ENCODE assay signal across 8 cellular contexts in the genomic region with DNA sequence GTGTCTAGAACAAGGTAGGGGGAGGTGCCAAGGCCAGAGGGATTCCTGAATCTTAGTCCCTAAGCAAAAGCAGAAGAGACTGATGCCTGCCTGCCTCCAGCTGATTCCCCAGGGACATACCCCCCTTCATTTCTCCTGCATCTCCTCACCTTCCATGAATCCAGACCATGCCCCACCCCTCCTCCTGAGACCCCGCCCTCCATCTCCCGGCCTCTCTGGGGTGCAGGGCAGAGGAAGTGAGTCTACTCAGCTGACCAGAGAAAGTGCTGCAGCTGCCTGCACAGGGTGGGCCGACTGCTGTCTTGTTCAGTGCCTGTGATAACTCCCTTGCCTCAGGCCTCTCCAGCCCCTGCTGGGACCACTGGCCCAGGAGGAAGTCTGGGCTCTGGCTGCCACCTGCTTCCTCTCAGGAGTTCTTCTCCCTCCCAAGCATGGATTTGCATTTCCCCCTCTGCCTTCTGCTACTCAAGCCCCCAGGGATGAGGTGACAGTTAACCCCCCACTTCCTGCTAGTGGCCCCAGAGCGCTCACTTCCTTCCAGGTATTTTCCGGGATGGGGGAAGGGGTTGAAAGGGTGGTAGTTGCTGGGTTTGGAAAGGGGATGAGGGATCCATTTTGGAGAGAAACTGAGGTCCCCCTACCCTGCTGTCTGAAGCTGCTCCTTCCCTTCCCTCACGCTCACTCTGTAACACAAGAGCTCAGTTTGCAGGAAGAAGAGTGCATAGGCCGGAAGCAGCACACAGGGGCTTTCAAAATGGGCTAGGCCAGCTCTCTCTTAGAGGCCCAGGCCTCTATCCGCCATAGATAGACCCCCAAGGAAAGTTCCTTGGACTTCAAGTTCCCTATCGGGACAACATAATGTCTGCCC. TPM values are rescaled to one million over a fixed set of nuclear protein-coding genes. Genes with fewer than 3 reads are reported as not detected.
DNase-seq lines count a peak whose midpoint lies in the region; TF ChIP-seq lines count a peak whose summit lies in the region.

No MANE protein-coding gene starts in this region.

- peaks cover 4% of the 10 kb centered on the region; the same call in 1 of the 2 replicates for H3F3A ChIP-seq in OCI-LY1 (ENCODE audit: insufficient read depth, low read length)

- no peaks in the 10 kb centered on the region for H3K36me3 ChIP-seq in CD4-positive, alpha-beta memory T cell (ENCODE audit: insufficient read depth, low read length)
- peaks cover under 1 to 8% of the 10 kb centered on the region in 2 experiments; a peak in 2 of 3 replicates for H3K36me3 ChIP-seq in HEK293 (ENCODE audit: control insufficient read depth in 2 of 2, insufficient read depth in 1 of 2, low read length in 2 of 2)
- H3K36me3 ChIP-seq in OCI-LY1 (ENCODE audit: insufficient read depth, low read length) = peaks cover 33% of the 10 kb centered on the region

- H2AFZ ChIP-seq in OCI-LY1 (ENCODE audit: low read length) = no peak overlapping the region

- no peak for TF ChIP-seq CTCF in HEK293 (tag by site-specific recombination; IDR thresholded peaks at IDR 0.05)
- TF ChIP-seq CTCF in OCI-LY1 (IDR thresholded peaks at IDR 0.05; ENCODE audit: low read length) = no peak

- peaks cover 93% of the 10 kb centered on the region for H3K4me1 ChIP-seq in CD4-positive, alpha-beta memory T cell (ENCODE audit: insufficient read depth, low read length)
- no peaks in the 10 kb centered on the region; the same call in 1 of the 2 replicates for H3K4me1 ChIP-seq in HEK293 (ENCODE audit: control insufficient read depth, insufficient read depth, low read length)
- H3K4me1 ChIP-seq in OCI-LY1 (ENCODE audit: insufficient read depth, low read length, severe bottlenecking) = peaks cover 98% of the 10 kb centered on the region

- no peaks in the 10 kb centered on the region for H3K9me3 ChIP-seq in CD4-positive, alpha-beta memory T cell (ENCODE audit: control insufficient read depth in 1 of 2, low read length in 2 of 2)
- H3K9me3 ChIP-seq in HEK293 (ENCODE audit: control insufficient read depth, insufficient read depth, low read depth, low read length) (no peaks in the 10 kb centered on the region), OCI-LY1 (ENCODE audit: low read length) (no peaks in the 10 kb centered on the region)

- H3K36me3 Mint-ChIP-seq in CD4-positive, alpha-beta memory T cell = peaks cover 4 to 30% of the 10 kb centered on the region in 2 donors
- H3K36me3 Mint-ChIP-seq in activated naive CD8-positive, alpha-beta T cell treated with anti-CD3 and anti-CD28 coated beads for 36 hours = peaks cover 75% of the 10 kb centered on the region

- no peaks in the 10 kb centered on the region for H4K20me1 ChIP-seq in OCI-LY1 (ENCODE audit: insufficient read depth, low read length)

- CTCF ChIA-PET in CD4-positive, alpha-beta memory T cell (lab: Charles Lee; ENCODE audit: partially characterized antibody) = interaction anchor here (1.2 to 13.8 kb wide), 5 partner anchors 8 to 78 kb away, joined by 3 to 510 read pairs (median 31); a partner anchor contains a TSS
- CTCF ChIA-PET in HEK293 (lab: Yijun Ruan, JAX) = interaction anchor here (0.5 to 2.0 kb wide), 4 partner anchors 22 to 94 kb away, joined by 3 to 8 read pairs (median 4); no protein-coding TSS in a partner anchor

- H3K4me3 ChIP-seq in CD4-positive, alpha-beta memory T cell (ENCODE audit: low read length in 2 of 2) = peak overlapping the region; percentile 82 to 99
- H3K4me3 ChIP-seq in HEK293 (ENCODE audit: low read depth, low read length) (no peak overlapping the region), OCI-LY1 (ENCODE audit: low read depth, low read length, poor library complexity, severe bottlenecking) (peak overlapping the region; percentile 99)

- DNase-seq in CD4-positive, alpha-beta memory T cell = peak in 3 of 5 donors; percentile 31 to 63 (median 42)
- DNase-seq in activated naive CD8-positive, alpha-beta T cell treated with anti-CD3 and anti-CD28 coated beads for 36 hours = peak; percentile 83
- DNase-seq in iPS-NIHi7 (ENCODE audit: extremely low spot score) (peak; percentile 77), G401 (ENCODE audit: low spot score) (no peak), inferior parietal cortex (ENCODE audit: extremely low spot score) (no peak)
- DNase-seq in stimulated activated CD4-positive, alpha-beta T cell treated with anti-CD3 and anti-CD28 coated beads, Interleukin-4, amount 100 ng/mL, for 4 hours = peak; percentile 39 to 58

- no peaks in the 10 kb centered on the region for H3K27me3 ChIP-seq in CD4-positive, alpha-beta memory T cell (ENCODE audit: insufficient read depth, low read length)
- H3K27me3 ChIP-seq in OCI-LY1 (ENCODE audit: insufficient read depth, low read length) = no peaks in the 10 kb centered on the region

- intact Hi-C loops in CD4-positive, alpha-beta memory T cell (cut with micrococcal nuclease) = loop anchor here (1.0 to 10.0 kb wide), 4 partner anchors 10 to 1084 kb away; a partner anchor contains a TSS

- H3K4me2 ChIP-seq in OCI-LY1 (ENCODE audit: low read length) = peak overlapping the region; percentile 97

- H3K4me1 Mint-ChIP-seq in CD4-positive, alpha-beta memory T cell = peaks cover 45 to 100% (median 70%) of the 10 kb centered on the region in 4 donors
- H3K4me1 Mint-ChIP-seq in activated naive CD8-positive, alpha-beta T cell treated with anti-CD3 and anti-CD28 coated beads for 36 hours = peaks cover 57% of the 10 kb centered on the region

- no peaks in the 10 kb centered on the region for H3K27me3 Mint-ChIP-seq in CD4-positive, alpha-beta memory T cell
- H3K27me3 Mint-ChIP-seq in activated naive CD8-positive, alpha-beta T cell treated with anti-CD3 and anti-CD28 coated beads for 36 hours = no peaks in the 10 kb centered on the region

- H3K4me3 Mint-ChIP-seq in CD4-positive, alpha-beta memory T cell = peak overlapping the region; percentile 88 to 99 (median 98)
- H3K4me3 Mint-ChIP-seq in activated naive CD8-positive, alpha-beta T cell treated with anti-CD3 and anti-CD28 coated beads for 36 hours = peak overlapping the region; percentile 100

- POLR2A ChIA-PET in CD4-positive, alpha-beta memory T cell (lab: Charles Lee; ENCODE audit: partially characterized antibody) = interaction anchor here (0.8 to 34.1 kb wide), 5 partner anchors 5 to 489 kb away, joined by 4 to 3924 read pairs (median 13); a partner anchor contains a TSS
- POLR2A ChIA-PET in HEK293 (lab: Yijun Ruan, JAX) = interaction anchor here (2.0 to 2.5 kb wide), 2 partner anchors 13 to 78 kb away, joined by 8 to 14 read pairs; a partner anchor contains a TSS

- no peaks in the 10 kb centered on the region for H3K9me2 ChIP-seq in OCI-LY1 (ENCODE audit: low read depth, low read length)

- H3K27ac ChIP-seq in CD4-positive, alpha-beta memory T cell (ENCODE audit: low read depth, low read length) = peak overlapping the region; percentile 97
- H3K27ac ChIP-seq in HEK293 (ENCODE audit: extremely low read depth, low read depth, low read length) (no peak overlapping the region), OCI-LY1 (ENCODE audit: low read depth, low read length, poor library complexity, severe bottlenecking) (peak overlapping the region; percentile 99)

- H3K9me3 Mint-ChIP-seq in CD4-positive, alpha-beta memory T cell = no peaks in the 10 kb centered on the region
- peaks cover 2% of the 10 kb centered on the region for H3K9me3 Mint-ChIP-seq in activated naive CD8-positive, alpha-beta T cell treated with anti-CD3 and anti-CD28 coated beads for 36 hours

- in situ Hi-C loops in G401 (cut with HindIII; ENCODE audit: low sequenced_read_pairs) = no loop called here

- peak overlapping the region; percentile 95 for H3K9ac ChIP-seq in OCI-LY1 (ENCODE audit: low read length)

- H3K27ac Mint-ChIP-seq in CD4-positive, alpha-beta memory T cell = peak overlapping the region; percentile 94 to 99 (median 97)
- peak overlapping the region; percentile 100 for H3K27ac Mint-ChIP-seq in activated naive CD8-positive, alpha-beta T cell treated with anti-CD3 and anti-CD28 coated beads for 36 hours

- H3K79me2 ChIP-seq in OCI-LY1 (ENCODE audit: insufficient read depth, low read length) = peaks cover 11% of the 10 kb centered on the region

TF ChIP-seq in HEK293, 187 proteins besides CTCF, POLR2A, EP300 and RAD21 (continues in another document):
- 0 out of 2 replicates have a peak, but pooled peaks have one; percentile 16 for TF ChIP-seq ZBTB17 (tag by site-specific recombination; IDR thresholded peaks at IDR 0.05)
- no peak for TF ChIP-seq ZNF48 (tag by site-specific recombination; IDR thresholded peaks at IDR 0.05)
- TF ChIP-seq ZNF223 (tag by site-specific recombination; IDR thresholded peaks at IDR 0.05) = no peak
- TF ChIP-seq, protein P1, sequence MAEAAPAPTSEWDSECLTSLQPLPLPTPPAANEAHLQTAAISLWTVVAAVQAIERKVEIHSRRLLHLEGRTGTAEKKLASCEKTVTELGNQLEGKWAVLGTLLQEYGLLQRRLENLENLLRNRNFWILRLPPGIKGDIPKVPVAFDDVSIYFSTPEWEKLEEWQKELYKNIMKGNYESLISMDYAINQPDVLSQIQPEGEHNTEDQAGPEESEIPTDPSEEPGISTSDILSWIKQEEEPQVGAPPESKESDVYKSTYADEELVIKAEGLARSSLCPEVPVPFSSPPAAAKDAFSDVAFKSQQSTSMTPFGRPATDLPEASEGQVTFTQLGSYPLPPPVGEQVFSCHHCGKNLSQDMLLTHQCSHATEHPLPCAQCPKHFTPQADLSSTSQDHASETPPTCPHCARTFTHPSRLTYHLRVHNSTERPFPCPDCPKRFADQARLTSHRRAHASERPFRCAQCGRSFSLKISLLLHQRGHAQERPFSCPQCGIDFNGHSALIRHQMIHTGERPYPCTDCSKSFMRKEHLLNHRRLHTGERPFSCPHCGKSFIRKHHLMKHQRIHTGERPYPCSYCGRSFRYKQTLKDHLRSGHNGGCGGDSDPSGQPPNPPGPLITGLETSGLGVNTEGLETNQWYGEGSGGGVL (tag by site-specific recombination; IDR thresholded peaks at IDR 0.05) = peak; percentile 62
- TF ChIP-seq KLF1 (tag by site-specific recombination; IDR thresholded peaks at IDR 0.05) = 0 out of 2 replicates have a peak, but pooled peaks have one; percentile 26
- TF ChIP-seq KLF9 (tag by site-specific recombination; IDR thresholded peaks at IDR 0.05; ENCODE audit: low read depth) = no peak
- TF ChIP-seq ZNF302 (tag by site-specific recombination; IDR thresholded peaks at IDR 0.05; ENCODE audit: low read depth) = no peak

RNA-seq across cellular contexts. Expression of a gene that starts 10.5 kb away (rescaled TPM):
- total RNA-seq in CD4-positive, alpha-beta memory T cell = 10 to 100 TPM; 15.8 to 19.1 TPM
- under 1 TPM in 1 of 2 donors, not detected in 1; 0.80 TPM for polyA plus RNA-seq in CD4-positive, alpha-beta memory T cell
- total RNA-seq in activated naive CD8-positive, alpha-beta T cell treated with anti-CD3 and anti-CD28 coated beads for 36 hours = 10 to 100 TPM; 13.7 to 15.4 TPM
- total RNA-seq in G401 (2014; rRNA removed; shearing (Covaris generic)) = not detected in 2 replicates

RNA-seq across cellular contexts. Expression of a gene that starts 12.9 kb away (rescaled TPM):
- total RNA-seq in CD4-positive, alpha-beta memory T cell = 10 to 100 TPM; 61.4 to 75.2 TPM
- 100 to 1,000 TPM in 1 of 2 donors, 10 to 100 TPM in 1; 94.4 to 120 TPM for polyA plus RNA-seq in CD4-positive, alpha-beta memory T cell
- 100 to 1,000 TPM; 136 to 139 TPM for total RNA-seq in activated naive CD8-positive, alpha-beta T cell treated with anti-CD3 and anti-CD28 coated beads for 36 hours
- total RNA-seq in G401 (2014; rRNA removed; shearing (Covaris generic)) = 58.7 and 73.6 TPM in 2 replicates

RNA-seq across cellular contexts. Expression of a gene that starts 58.4 kb away (rescaled TPM):
- total RNA-seq in CD4-positive, alpha-beta memory T cell = not detected
- polyA plus RNA-seq in CD4-positive, alpha-beta memory T cell = not detected
- not detected for total RNA-seq in activated naive CD8-positive, alpha-beta T cell treated with anti-CD3 and anti-CD28 coated beads for 36 hours
- total RNA-seq in G401 (2014; rRNA removed; shearing (Covaris generic)) = not detected in 2 replicates

Comparison
In these comparisons a context has a peak if more than half of its experiments do, and no peak if none do; other contexts are left out.
1. DNase-seq: peak in CD4-positive, alpha-beta memory T cell (3 of 5), activated naive CD8-positive, alpha-beta T cell treated with anti-CD3 and anti-CD28 coated beads for 36 hours (single experiment), iPS-NIHi7 (single experiment) and stimulated activated CD4-positive, alpha-beta T cell treated with anti-CD3 and anti-CD28 coated beads, Interleukin-4, amount 100 ng/mL, for 4 hours (2 of 2); none in G401 (single experiment) and inferior parietal cortex (single experiment).
2. RNA of a gene that starts 10.5 kb away (total RNA-seq): 15.8 to 19.1 TPM in CD4-positive, alpha-beta memory T cell and 13.7 to 15.4 TPM in activated naive CD8-positive, alpha-beta T cell treated with anti-CD3 and anti-CD28 coated beads for 36 hours; not detected in G401; every median in the first group is over 10 times any median in the second.